22 cellular contexts compared by ENCODE assay signal in genomic region chr11:10716543-10717259, GRCh38. TPM values are rescaled to one million over a fixed set of nuclear protein-coding genes. Genes with fewer than 3 reads are reported as not detected.
"Had no signal": no experiment of that assay in that cellular context is flagged by ENCODE, and none has a peak within 500 bp of the region (broad histone marks: within the 10 kb centered on the region; RNA-seq: fewer than 3 reads in every experiment).

No MANE protein-coding gene starts in this region.

- H3K4me3 Mint-ChIP-seq: activated B cell treated with CpG ODN at 0.5 μM for 24 hours; activated CD4-positive, alpha-beta memory T cell treated with anti-CD3 and anti-CD28 coated beads for 36 hours; activated naive CD8-positive, alpha-beta T cell treated with anti-CD3 and anti-CD28 coated beads, Interleukin-2, amount 50 U/mL, for 24 hours; stimulated activated effector memory CD8-positive, alpha-beta T cell treated with anti-CD3 and anti-CD28 coated beads, Interleukin-12 subunit alpha, Interleukin-12 subunit beta, amount 100 ng/mL, for 72 hours; stimulated activated naive CD8-positive, alpha-beta T cell treated with anti-CD3 and anti-CD28 coated beads, Interleukin-15, amount 100 ng/mL, for 72 hours had no signal

- H3K36me3 Mint-ChIP-seq: activated CD4-positive, alpha-beta memory T cell treated with anti-CD3 and anti-CD28 coated beads for 36 hours; stimulated activated effector memory CD8-positive, alpha-beta T cell treated with anti-CD3 and anti-CD28 coated beads, Interleukin-12 subunit alpha, Interleukin-12 subunit beta, amount 100 ng/mL, for 72 hours had no signal

- DNase-seq: activated B cell treated with CpG ODN at 0.5 μM for 24 hours; activated CD4-positive, alpha-beta memory T cell treated with anti-CD3 and anti-CD28 coated beads for 36 hours; activated CD4-positive, alpha-beta T cell treated with anti-CD3 and anti-CD28 coated beads for 4 hours; activated effector memory CD4-positive, alpha-beta T cell treated with anti-CD3 and anti-CD28 coated beads, Interleukin-2, amount 50 U/mL, for 16 hours; activated naive CD4-positive, alpha-beta T cell treated with anti-CD3 and anti-CD28 coated beads, Interleukin-2, amount 50 U/mL, for 16 hours; activated naive CD8-positive, alpha-beta T cell treated with anti-CD3 and anti-CD28 coated beads, Interleukin-2, amount 50 U/mL, for 24 hours; activated T-cell treated with anti-CD3 and anti-CD28 coated beads for 4 hours; body of pancreas; gastrocnemius medialis; left ventricle myocardium superior; mammary epithelial cell; occipital lobe; posterior cingulate gyrus; right lobe of liver; stimulated activated CD4-positive, alpha-beta T cell treated with anti-CD3 and anti-CD28 coated beads, Interleukin-2, amount 100 ng/mL, for 24 hours; stimulated activated naive CD8-positive, alpha-beta T cell treated with anti-CD3 and anti-CD28 coated beads, Interleukin-15, amount 100 ng/mL, for 72 hours had no signal

- H3K27ac Mint-ChIP-seq: activated B cell treated with CpG ODN at 0.5 μM for 24 hours; activated CD4-positive, alpha-beta memory T cell treated with anti-CD3 and anti-CD28 coated beads for 36 hours; activated naive CD8-positive, alpha-beta T cell treated with anti-CD3 and anti-CD28 coated beads, Interleukin-2, amount 50 U/mL, for 24 hours; stimulated activated effector memory CD8-positive, alpha-beta T cell treated with anti-CD3 and anti-CD28 coated beads, Interleukin-12 subunit alpha, Interleukin-12 subunit beta, amount 100 ng/mL, for 72 hours; stimulated activated naive CD8-positive, alpha-beta T cell treated with anti-CD3 and anti-CD28 coated beads, Interleukin-15, amount 100 ng/mL, for 72 hours had no signal

- H3K27ac ChIP-seq: body of pancreas, cardiac muscle cell, esophagus muscularis mucosa, gastrocnemius medialis, right lobe of liver, skin epidermis, tibial nerve had no signal

- H3K4me1 Mint-ChIP-seq: activated B cell treated with CpG ODN at 0.5 μM for 24 hours; activated naive CD8-positive, alpha-beta T cell treated with anti-CD3 and anti-CD28 coated beads, Interleukin-2, amount 50 U/mL, for 24 hours; stimulated activated effector memory CD8-positive, alpha-beta T cell treated with anti-CD3 and anti-CD28 coated beads, Interleukin-12 subunit alpha, Interleukin-12 subunit beta, amount 100 ng/mL, for 72 hours had no signal

- H3K9me3 Mint-ChIP-seq: activated B cell treated with CpG ODN at 0.5 μM for 24 hours; activated CD4-positive, alpha-beta memory T cell treated with anti-CD3 and anti-CD28 coated beads for 36 hours; activated naive CD8-positive, alpha-beta T cell treated with anti-CD3 and anti-CD28 coated beads, Interleukin-2, amount 50 U/mL, for 24 hours; stimulated activated effector memory CD8-positive, alpha-beta T cell treated with anti-CD3 and anti-CD28 coated beads, Interleukin-12 subunit alpha, Interleukin-12 subunit beta, amount 100 ng/mL, for 72 hours; stimulated activated naive CD8-positive, alpha-beta T cell treated with anti-CD3 and anti-CD28 coated beads, Interleukin-15, amount 100 ng/mL, for 72 hours had no signal

- ATAC-seq: activated naive CD8-positive, alpha-beta T cell treated with anti-CD3 and anti-CD28 coated beads, Interleukin-2, amount 50 U/mL, for 24 hours; body of pancreas; gastrocnemius medialis; left ventricle myocardium superior; right lobe of liver; stimulated activated effector memory CD8-positive, alpha-beta T cell treated with anti-CD3 and anti-CD28 coated beads, Interleukin-12 subunit alpha, Interleukin-12 subunit beta, amount 100 ng/mL, for 72 hours; stimulated activated naive CD8-positive, alpha-beta T cell treated with anti-CD3 and anti-CD28 coated beads, Interleukin-15, amount 100 ng/mL, for 72 hours had no signal

RNA-seq across cellular contexts. Expression of gene IRAG1, which starts 23.1 kb away (rescaled TPM):
- total RNA-seq: activated B cell treated with CpG ODN at 0.5 μM for 24 hours; activated CD4-positive, alpha-beta memory T cell treated with anti-CD3 and anti-CD28 coated beads for 36 hours; T-helper 2 cell treated with Interferon-gamma antibody and Interleukin-4, amounts not matched to agents 100 ng/mL and 5 ng/mL, for 36 hours had no signal
